In genomic region chr17:20851630-20852540, GRCh38 we compare ENCODE assay signal across 1 cellular context.
TF ChIP-seq lines count a peak whose summit lies in the region.

No MANE protein-coding gene starts in this region.

TF ChIP-seq in H1, 55 proteins besides CTCF, POLR2A, EP300 and RAD21:
- TF ChIP-seq ASH2L (IDR thresholded peaks at IDR 0.05; ENCODE audit: low read length) (peak; percentile 15), E2F6 (IDR thresholded peaks at IDR 0.05) (0 out of 2 replicates have a peak, but pooled peaks have one; percentile 16), KDM4A (IDR thresholded peaks at IDR 0.05; ENCODE audit: low read depth, low read length, severe bottlenecking) (peak; percentile 72)
